ENCODE assay signal across 16 cellular contexts in genomic region chr6:139777202-139777970, GRCh38.
DNase-seq lines count a peak whose midpoint lies in the region; ATAC-seq and TF ChIP-seq lines count a peak whose summit lies in the region.
"Had no signal": no experiment of that assay in that cellular context is flagged by ENCODE, and none has a peak within 500 bp of the region (broad histone marks: within the 10 kb centered on the region; RNA-seq: fewer than 3 reads in every experiment).

No MANE protein-coding gene starts in this region.

- H3K4me3 ChIP-seq in body of pancreas (no peak overlapping the region), neural progenitor cell (no peak overlapping the region)
- H3K4me3 ChIP-seq: thoracic aorta had no signal

- H3K27ac ChIP-seq in body of pancreas = no peak overlapping the region
- H3K27ac ChIP-seq in neural progenitor cell = peak overlapping the region; percentile 89
- H3K27ac ChIP-seq: 22Rv1, thoracic aorta had no signal

- no peak overlapping the region for H2AFZ ChIP-seq in neural progenitor cell (replicated peaks)

- no peak for TF ChIP-seq CTCF in body of pancreas (IDR thresholded peaks at IDR 0.05)
- TF ChIP-seq CTCF in neural progenitor cell (IDR thresholded peaks at IDR 0.05) = no peak

- H3K4me3 Mint-ChIP-seq in neural progenitor cell = peak overlapping the region; percentile 61
- H3K4me3 Mint-ChIP-seq: naive thymus-derived CD4-positive, alpha-beta T cell had no signal

- peaks cover 5% of the 10 kb centered on the region for H3K27me3 Mint-ChIP-seq in neural progenitor cell (ENCODE audit: insufficient read depth, low read depth)

- in situ Hi-C loops in ACHN (cut with HindIII; ENCODE audit: low pct_ligation_motif_present, low pct_unique_long_range_greater_than_20kb, low sequenced_read_pairs) = no loop called here

- no peaks in the 10 kb centered on the region for H3K79me2 ChIP-seq in neural progenitor cell (ENCODE audit: low read depth)

- H3K9ac ChIP-seq in neural progenitor cell = no peak overlapping the region
- H3K9ac ChIP-seq: SK-N-SH had no signal

- H3K27me3 ChIP-seq in body of pancreas (no peaks in the 10 kb centered on the region), neural progenitor cell (no peaks in the 10 kb centered on the region)

- H3K36me3 ChIP-seq in body of pancreas (replicated peaks in 1 of 2; ENCODE audit: insufficient read depth in 1 of 2, low read depth in 2 of 2) (no peaks in the 10 kb centered on the region), neural progenitor cell (no peaks in the 10 kb centered on the region)
- H3K36me3 ChIP-seq: thoracic aorta had no signal

- no peaks in the 10 kb centered on the region for H3K36me3 Mint-ChIP-seq in neural progenitor cell
- H3K36me3 Mint-ChIP-seq: naive thymus-derived CD4-positive, alpha-beta T cell had no signal

- peaks cover 44% of the 10 kb centered on the region for H3F3A ChIP-seq in neural progenitor cell (ENCODE audit: low read depth)

- H3K4me1 ChIP-seq in body of pancreas = peaks cover 47% of the 10 kb centered on the region
- peaks cover 49% of the 10 kb centered on the region for H3K4me1 ChIP-seq in neural progenitor cell

- peak; percentile 64 for DNase-seq in DMS 273 (lab: John Stamatoyannopoulos, UW; ENCODE audit: unreplicated experiment)
- DNase-seq in DMS 273 treated with DMSO at 0.1 percent for 48 hours (lab: John Stamatoyannopoulos, UW) = no peak
- peak; percentile 3 for DNase-seq in NCI-H2227 treated with DMSO at 0.1 percent for 48 hours (lab: John Stamatoyannopoulos, UW)
- peak; percentile 33 to 66 (median 35) for DNase-seq in body of pancreas
- peak; percentile 46 for DNase-seq in neural progenitor cell (ENCODE audit: low spot score)
- no peak for DNase-seq in GOT3 (lab: John Stamatoyannopoulos, UW)
- no peak for DNase-seq in ACHN
- DNase-seq in superior temporal gyrus (ENCODE audit: extremely low spot score) = no peak
- DNase-seq: activated CD4-positive, alpha-beta T cell treated with anti-CD3 and anti-CD28 coated beads, Interleukin-2, amount 50 U/mL, for 1 hour; activated naive CD4-positive, alpha-beta T cell; mammary epithelial cell; naive thymus-derived CD4-positive, alpha-beta T cell; NCI-H1105; SK-N-SH had no signal

- peak overlapping the region; percentile 95 for H3K27ac Mint-ChIP-seq in neural progenitor cell
- H3K27ac Mint-ChIP-seq: naive thymus-derived CD4-positive, alpha-beta T cell had no signal

- H3K9me3 Mint-ChIP-seq in neural progenitor cell = peaks cover 8% of the 10 kb centered on the region
- H3K9me3 Mint-ChIP-seq: naive thymus-derived CD4-positive, alpha-beta T cell had no signal

- intact Hi-C loops in body of pancreas (cut with DNase I) = no loop called here

- WGBS in body of pancreas, 2 donors = 34 to 39% methylated on average over 6 of the region's 6 CpGs

- ATAC-seq in body of pancreas = peak; percentile 55
- ATAC-seq: naive thymus-derived CD4-positive, alpha-beta T cell had no signal

- no peak for TF ChIP-seq POLR2A in body of pancreas (IDR thresholded peaks at IDR 0.05)

- H3K4me1 Mint-ChIP-seq in neural progenitor cell = peaks cover 51% of the 10 kb centered on the region
- H3K4me1 Mint-ChIP-seq: naive thymus-derived CD4-positive, alpha-beta T cell had no signal

- no peaks in the 10 kb centered on the region for H3K9me3 ChIP-seq in body of pancreas
- H3K9me3 ChIP-seq in neural progenitor cell (ENCODE audit: low read depth) = no peaks in the 10 kb centered on the region
- H3K9me3 ChIP-seq: SK-N-SH, thoracic aorta had no signal

- peak overlapping the region; percentile 74 for H3K4me2 ChIP-seq in neural progenitor cell
- H3K4me2 ChIP-seq: SK-N-SH had no signal

- no peaks in the 10 kb centered on the region for H4K20me1 ChIP-seq in neural progenitor cell (ENCODE audit: low read depth)

Comparison
In these comparisons a context has a peak if more than half of its experiments do, and no peak if none do; other contexts are left out.
1. DNase-seq: peak in DMS 273 (single experiment), NCI-H2227 treated with DMSO at 0.1 percent for 48 hours (single experiment), body of pancreas (4 of 4) and neural progenitor cell (single experiment); none in DMS 273 treated with DMSO at 0.1 percent for 48 hours (single experiment), GOT3 (single experiment), ACHN (single experiment) and superior temporal gyrus (single experiment).